8 cellular contexts compared by ENCODE assay signal in the genomic region with DNA sequence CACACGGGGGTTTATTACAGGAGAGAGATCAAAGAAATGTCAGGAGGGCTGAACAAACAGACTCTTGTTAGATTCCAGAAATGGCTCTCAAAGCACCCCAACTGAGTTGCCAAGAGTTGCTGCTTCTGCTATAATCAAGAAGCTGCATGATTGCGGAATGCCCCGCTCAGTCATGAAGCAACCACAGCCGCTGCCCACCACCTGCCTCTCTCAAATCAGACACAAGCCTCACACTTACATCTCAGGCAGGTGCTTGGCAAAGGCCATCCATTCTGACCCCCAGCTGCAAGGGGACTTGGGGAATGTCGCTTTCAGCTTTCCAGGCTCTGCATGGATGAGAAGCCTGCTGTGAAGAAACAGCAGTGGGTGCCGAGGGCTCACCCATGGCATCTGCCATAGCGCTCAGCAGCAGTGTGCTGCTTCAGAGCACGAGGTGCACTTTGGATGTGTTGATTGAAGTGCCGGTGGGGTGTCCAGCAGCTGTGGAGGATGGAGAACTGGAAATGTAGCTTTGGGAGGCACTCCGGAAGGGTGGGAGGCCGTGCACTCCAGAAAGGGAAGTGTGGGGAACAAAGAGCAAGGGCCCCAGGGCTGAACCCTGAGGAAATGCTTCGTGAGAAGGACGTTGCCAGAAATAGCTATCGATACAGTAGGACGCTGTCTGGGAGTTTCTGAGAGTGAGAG. TPM values are rescaled to one million over a fixed set of nuclear protein-coding genes. Genes with fewer than 3 reads are reported as not detected.
DNase-seq lines count a peak whose midpoint lies in the region; ATAC-seq and TF ChIP-seq lines count a peak whose summit lies in the region.

No MANE protein-coding gene starts in this region.

- H3K79me2 ChIP-seq in PC-9 (ENCODE audit: low read depth) = no peaks in the 10 kb centered on the region

- peak; percentile 80 to 91 (median 84) for ATAC-seq in heart left ventricle
- ATAC-seq in stimulated activated naive B cell treated with anti-CD40 and anti-IgM and Interleukin-4, amounts not matched to agents 10 μg/mL and 1 μg/mL and 100 μg/mL, for 72 hours (replicated peaks) = peak; percentile 57 to 76

- TF ChIP-seq CTCF in PC-9 (conservative IDR thresholded peaks at IDR 0.05) = no peak
- TF ChIP-seq CTCF in heart left ventricle (IDR thresholded peaks at IDR 0.05) = no peak

- no peak overlapping the region for H3K4me3 ChIP-seq in PC-9
- peak overlapping the region in 9 of 12 donors; percentile 20 to 56 (median 46) for H3K4me3 ChIP-seq in heart left ventricle
- H3K4me3 ChIP-seq in MG63 = no peak overlapping the region

- no peaks in the 10 kb centered on the region for H3F3A ChIP-seq in PC-9 (ENCODE audit: insufficient read depth, low read depth)

- no peaks in the 10 kb centered on the region for H3K36me3 Mint-ChIP-seq in stimulated activated naive B cell treated with anti-CD40 and anti-IgM and Interleukin-4, amounts not matched to agents 10 μg/mL and 1 μg/mL and 100 μg/mL, for 72 hours

- H3K4me1 ChIP-seq in PC-9 (replicated peaks; ENCODE audit: insufficient read depth) (no peaks in the 10 kb centered on the region; the same call in 1 of the 2 replicates), heart left ventricle (peaks cover 9 to 53% (median 30%) of the 10 kb centered on the region in 12 donors)

- POLR2A ChIA-PET in PC-9 (lab: Charles Lee; ENCODE audit: unreplicated experiment) = interaction anchor here (0.6 kb wide), 1 partner anchor 89 kb away, joined by 4 read pairs; no protein-coding TSS in a partner anchor

- H3K9me3 ChIP-seq in PC-9 (ENCODE audit: insufficient read depth, low read depth) = no peaks in the 10 kb centered on the region
- H3K9me3 ChIP-seq in heart left ventricle = no peaks in the 10 kb centered on the region
- H3K9me3 ChIP-seq in MG63 = no peaks in the 10 kb centered on the region

- H3K27me3 ChIP-seq in PC-9 (ENCODE audit: insufficient read depth, low read depth) (peaks cover 68% of the 10 kb centered on the region), heart left ventricle (no peaks in the 10 kb centered on the region), MG63 (no peaks in the 10 kb centered on the region)

- peak overlapping the region; percentile 20; the same call in 1 of the 2 replicates for H3K4me2 ChIP-seq in PC-9

- peak overlapping the region; percentile 21 for H3K27ac Mint-ChIP-seq in stimulated activated naive B cell treated with anti-CD40 and anti-IgM and Interleukin-4, amounts not matched to agents 10 μg/mL and 1 μg/mL and 100 μg/mL, for 72 hours

- no peaks in the 10 kb centered on the region for H3K9me3 Mint-ChIP-seq in stimulated activated naive B cell treated with anti-CD40 and anti-IgM and Interleukin-4, amounts not matched to agents 10 μg/mL and 1 μg/mL and 100 μg/mL, for 72 hours

- H3K36me3 ChIP-seq in PC-9 (ENCODE audit: low read depth) = no peaks in the 10 kb centered on the region
- no peaks in the 10 kb centered on the region for H3K36me3 ChIP-seq in heart left ventricle
- no peaks in the 10 kb centered on the region for H3K36me3 ChIP-seq in MG63

- peaks cover 21 to 22% of the 10 kb centered on the region in 2 donors for H3K4me1 Mint-ChIP-seq in stimulated activated naive B cell treated with anti-CD40 and anti-IgM and Interleukin-4, amounts not matched to agents 10 μg/mL and 1 μg/mL and 100 μg/mL, for 72 hours

- CTCF ChIA-PET in PC-9 (lab: Charles Lee) = interaction anchor here (0.5 to 0.6 kb wide), 3 partner anchors 208 to 671 kb away, joined by 3 to 5 read pairs (median 3); no protein-coding TSS in a partner anchor

- peaks cover 7 to 13% of the 10 kb centered on the region in 2 donors for H3K27me3 Mint-ChIP-seq in stimulated activated naive B cell treated with anti-CD40 and anti-IgM and Interleukin-4, amounts not matched to agents 10 μg/mL and 1 μg/mL and 100 μg/mL, for 72 hours

- H2AFZ ChIP-seq in PC-9 = no peak overlapping the region

- intact Hi-C loops in PC-9 (cut with micrococcal nuclease; ENCODE audit: unreplicated experiment) = no loop called here
- intact Hi-C loops in heart left ventricle (cut with DNase I) = loop anchor here in 3 of 10 donors (1.0 to 10.0 kb wide), 3 partner anchors 19 to 149 kb away; no protein-coding TSS in a partner anchor

- H4K20me1 ChIP-seq in PC-9 (ENCODE audit: insufficient read depth) = no peaks in the 10 kb centered on the region

- H3K4me3 Mint-ChIP-seq in stimulated activated naive B cell treated with anti-CD40 and anti-IgM and Interleukin-4, amounts not matched to agents 10 μg/mL and 1 μg/mL and 100 μg/mL, for 72 hours = peak overlapping the region; percentile 9 to 45

- H3K27ac ChIP-seq in PC-9 (no peak overlapping the region), heart left ventricle (peak overlapping the region; percentile 43 to 92 (median 82))

- TF ChIP-seq POLR2A in heart left ventricle (IDR thresholded peaks at IDR 0.05) = no peak

- peak; percentile 4 for DNase-seq in NCI-H1092 treated with DMSO at 0.1 percent for 48 hours (lab: John Stamatoyannopoulos, UW)
- DNase-seq in NCI-H1092 (lab: John Stamatoyannopoulos, UW) = no peak
- peak; percentile 53 to 59 for DNase-seq in PC-9
- DNase-seq in heart left ventricle = peak in 4 of 5 donors; percentile 78 to 84 (median 81)
- no peak for DNase-seq in stimulated activated naive B cell treated with anti-CD40 and anti-IgM and Interleukin-4, amounts not matched to agents 10 μg/mL and 1 μg/mL and 100 μg/mL, for 72 hours
- DNase-seq in MG63 = no peak
- DNase-seq in islet precursor cell = no peak
- no peak for DNase-seq in GOT3 (lab: John Stamatoyannopoulos, UW)

- no TSS peak for BruUV-seq in PC-9 (replicated peaks; lab: Mats Ljungman, UMichigan)

- WGBS in heart left ventricle, 4 donors = 21 to 26% (median 22%) methylated on average over 14 to 15 of the region's 15 CpGs

- no peaks in the 10 kb centered on the region for H3K9me2 ChIP-seq in PC-9 (ENCODE audit: insufficient read depth)

RNA-seq across cellular contexts. Expression of gene LRRC74A, which starts 37.7 kb away (rescaled TPM):
- total RNA-seq in PC-9 (2021) = not detected in 2 replicates
- not detected for total RNA-seq in heart left ventricle
- polyA plus RNA-seq in heart left ventricle = not detected
- not detected in 2 replicates for total RNA-seq in MG63 (2014; rRNA removed; shearing (Covaris generic); ENCODE audit: low replicate concordance)

RNA-seq across cellular contexts. Expression of gene ANGEL1, which starts 51.2 kb away (rescaled TPM):
- total RNA-seq in PC-9 (2021) (31.7 and 44.0 TPM in 2 replicates), heart left ventricle (10 to 100 TPM in 8 of 9 donors, 1 to 10 TPM in 1; 9.3 to 16.3 (median 13.8) TPM)
- polyA plus RNA-seq in heart left ventricle = 10 to 100 TPM in 1 of 2 donors, 1 to 10 TPM in 1; 9.5 to 10.7 TPM
- total RNA-seq in MG63 (2014; rRNA removed; shearing (Covaris generic); ENCODE audit: low replicate concordance) = 1.1 and 2.5 TPM in 2 replicates

Comparison
In these comparisons a context has a peak if more than half of its experiments do, and no peak if none do; other contexts are left out.
1. DNase-seq: peak in NCI-H1092 treated with DMSO at 0.1 percent for 48 hours (single experiment), PC-9 (2 of 2) and heart left ventricle (4 of 5); none in NCI-H1092 (single experiment), stimulated activated naive B cell treated with anti-CD40 and anti-IgM and Interleukin-4, amounts not matched to agents 10 μg/mL and 1 μg/mL and 100 μg/mL, for 72 hours (single experiment), MG63 (single experiment), islet precursor cell (single experiment) and GOT3 (single experiment).
2. H3K4me3 ChIP-seq: peak in heart left ventricle (9 of 12); none in PC-9 (single experiment) and MG63 (single experiment).